ENCODE assay signal across 14 cellular contexts in the genomic region with DNA sequence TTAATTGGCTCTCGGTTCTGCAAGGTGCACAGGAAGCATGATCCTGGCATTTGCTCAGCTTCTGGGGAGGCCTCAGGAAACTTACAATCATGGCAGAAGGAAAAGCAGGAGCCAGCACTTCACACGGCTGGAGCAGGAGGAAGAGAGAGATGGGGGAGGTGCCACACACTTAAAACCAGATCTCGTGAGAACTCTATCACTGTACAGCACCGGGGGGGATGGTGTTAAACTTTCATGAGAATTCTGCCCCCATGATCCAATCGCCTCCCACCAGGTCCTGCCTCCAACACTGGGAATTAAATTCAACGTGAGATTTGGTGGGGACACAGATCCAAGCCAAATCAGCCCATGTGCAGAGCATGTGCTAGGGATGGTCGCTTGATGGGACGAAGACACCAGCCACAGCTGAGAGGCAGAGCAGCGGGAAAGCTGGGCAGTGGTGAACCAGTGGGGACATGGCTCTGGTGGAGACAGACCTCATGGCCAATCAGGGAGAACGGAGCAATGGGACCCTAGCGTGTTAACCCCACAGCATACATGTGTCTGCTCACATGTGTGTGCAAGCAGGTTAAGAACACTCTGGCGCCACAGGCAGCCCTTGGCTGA.
"Had no signal": no experiment of that assay in that cellular context is flagged by ENCODE, and none has a peak within 500 bp of the region (broad histone marks: within the 10 kb centered on the region; RNA-seq: fewer than 3 reads in every experiment).

No MANE protein-coding gene starts in this region.

- H3K27me3 ChIP-seq: gastrocnemius medialis, left lung, neutrophil, suprapubic skin had no signal

- ATAC-seq: activated naive CD8-positive, alpha-beta T cell treated with anti-CD3 and anti-CD28 coated beads, Interleukin-2, amount 50 U/mL, for 24 hours; gastrocnemius medialis; left lung; naive thymus-derived CD8-positive, alpha-beta T cell; stimulated activated naive CD8-positive, alpha-beta T cell treated with anti-CD3 and anti-CD28 coated beads, Interleukin-15, Interleukin-2, amounts not matched to agents 100 U/mL and 50 U/mL, for 24 hours had no signal

- DNase-seq: activated CD4-positive, alpha-beta T cell treated with anti-CD3 and anti-CD28 coated beads, Interleukin-2, amount 10 ng/mL, durations not matched to agents 7 days and 5 days; activated CD8-positive, alpha-beta memory T cell treated with anti-CD3 and anti-CD28 coated beads for 24 hours; activated naive CD4-positive, alpha-beta T cell; activated naive CD8-positive, alpha-beta T cell treated with anti-CD3 and anti-CD28 coated beads, Interleukin-2, amount 50 U/mL, for 24 hours; aorta; gastrocnemius medialis; stimulated activated CD4-positive, alpha-beta T cell treated with anti-CD3 and anti-CD28 coated beads, Interleukin-4, amount 100 ng/mL, for 4 hours; stimulated activated CD8-positive, alpha-beta memory T cell treated with anti-CD3 and anti-CD28 coated beads, Interleukin-4, amount 100 ng/mL, for 48 hours; stimulated activated naive CD8-positive, alpha-beta T cell treated with anti-CD3 and anti-CD28 coated beads, Interleukin-15, Interleukin-2, amounts not matched to agents 100 U/mL and 50 U/mL, for 24 hours; T-helper 9 cell had no signal

- H3K27ac ChIP-seq: left lung, neutrophil, suprapubic skin had no signal

- H3K36me3 ChIP-seq: gastrocnemius medialis had no signal

- H3K9me3 ChIP-seq: gastrocnemius medialis, left lung, neutrophil, suprapubic skin had no signal

- H3K4me3 ChIP-seq: gastrocnemius medialis, left lung, suprapubic skin had no signal
